Comparison of ENCODE assay signal across 29 cellular contexts in the genomic region with DNA sequence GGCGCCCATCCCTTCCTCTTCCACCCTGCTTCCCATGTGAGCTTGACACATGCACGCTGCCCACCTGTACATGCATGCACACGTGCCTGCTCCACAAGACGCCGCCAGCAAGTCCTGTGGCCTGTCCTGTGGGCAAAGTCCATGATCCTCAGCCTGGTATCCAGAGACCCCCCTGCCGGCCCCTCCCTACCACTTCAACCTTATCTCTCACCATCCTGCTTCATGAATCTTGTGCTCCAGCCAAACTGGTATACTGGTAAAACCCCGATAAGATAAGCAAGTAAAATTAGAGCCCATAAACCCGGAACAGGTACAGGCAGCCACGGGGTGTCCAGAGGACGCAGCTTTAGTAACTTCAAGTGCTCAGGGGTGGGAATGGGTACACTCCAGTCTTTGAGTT.
"Had no signal": no experiment of that assay in that cellular context is flagged by ENCODE, and none has a peak within 500 bp of the region (broad histone marks: within the 10 kb centered on the region; RNA-seq: fewer than 3 reads in every experiment).

No MANE protein-coding gene starts in this region.

- FAIRE-seq: astrocyte, bronchial epithelial cell, colon had no signal

- H3K36me3 ChIP-seq: brain microvascular endothelial cell, esophagus muscularis mucosa, gastrocnemius medialis, heart left ventricle had no signal

- H3K27ac ChIP-seq: brain microvascular endothelial cell, esophagus muscularis mucosa, foreskin keratinocyte, gastrocnemius medialis, heart left ventricle had no signal

- H3K27me3 ChIP-seq: brain microvascular endothelial cell, gastrocnemius medialis had no signal

- H3K4me1 ChIP-seq: esophagus muscularis mucosa, gastrocnemius medialis, heart left ventricle had no signal

- DNase-seq: activated CD4-positive, alpha-beta memory T cell treated with anti-CD3 and anti-CD28 coated beads for 36 hours; activated CD4-positive, alpha-beta T cell treated with anti-CD3 and anti-CD28 coated beads for 36 hours; activated CD4-positive, alpha-beta T cell treated with anti-CD3 and anti-CD28 coated beads, Interleukin-2, amount 10 ng/mL, durations not matched to agents 24 days and 14 days; activated CD4-positive, CD25-positive, alpha-beta regulatory T cell; activated CD4-positive, CD25-positive, alpha-beta regulatory T cell treated with anti-CD3 and anti-CD28 coated beads, Interleukin-2, amount 50 U/mL, for 72 hours; activated CD8-positive, alpha-beta T cell treated with anti-CD3 and anti-CD28 coated beads, Interleukin-2, amount 10 ng/mL, durations not matched to agents 7 days and 5 days; activated effector memory CD4-positive, alpha-beta T cell treated with Interleukin-2 at 50 U/mL for 16 hours; activated gamma-delta T cell treated with Interleukin-2 at 50 U/mL for 16 hours; activated naive CD4-positive, alpha-beta T cell treated with anti-CD3 and anti-CD28 coated beads, Interleukin-2, amount 50 U/mL, for 16 hours; activated naive CD4-positive, alpha-beta T cell treated with Interleukin-2 at 50 U/mL for 16 hours; activated T-cell treated with anti-CD3 and anti-CD28 coated beads, Interleukin-2, amount 50 U/mL, for 4 hours; amniotic stem cell; anterior cingulate cortex; brain microvascular endothelial cell; cortex of kidney; dermis blood vessel endothelial cell; effector CD4-positive, alpha-beta T cell; effector memory CD8-positive, alpha-beta T cell; foreskin keratinocyte; gastrocnemius medialis; glutamatergic neuron; heart left ventricle; T-helper 1 cell; T-helper 17 cell; T1000 had no signal

- H3K9me3 ChIP-seq: esophagus muscularis mucosa, gastrocnemius medialis, heart left ventricle had no signal

- H3K4me3 ChIP-seq: esophagus muscularis mucosa, gastrocnemius medialis, heart left ventricle had no signal
